ENCODE assay signal across 22 cellular contexts in the genomic region with DNA sequence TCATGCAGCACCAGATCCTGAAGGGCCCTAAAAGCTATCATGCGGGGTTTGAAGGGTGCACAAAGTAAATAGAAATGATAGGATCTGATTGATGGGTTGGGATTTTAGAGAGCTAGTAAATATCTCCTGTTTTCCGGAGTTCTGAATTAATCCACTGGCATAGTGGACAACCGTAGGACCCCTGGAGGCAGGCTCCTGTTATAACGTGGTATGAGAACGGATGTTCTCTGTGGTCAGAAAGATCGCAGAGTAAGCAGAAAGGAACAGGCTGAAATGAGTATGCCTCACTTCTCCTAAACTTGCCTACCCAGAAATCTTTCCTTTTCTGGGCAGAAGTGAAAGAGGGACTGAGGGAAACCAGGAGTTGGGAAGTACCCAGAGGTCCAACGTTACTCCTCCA.
DNase-seq lines count a peak whose midpoint lies in the region; ATAC-seq and TF ChIP-seq lines count a peak whose summit lies in the region.
"Had no signal": no experiment of that assay in that cellular context is flagged by ENCODE, and none has a peak within 500 bp of the region (broad histone marks: within the 10 kb centered on the region; RNA-seq: fewer than 3 reads in every experiment).

No MANE protein-coding gene starts in this region.

- WGBS in mesendoderm (ENCODE audit: extremely low coverage, insufficient coverage, low lambda C conversion rate) = no CpG with 5 or more reads among the region's 7 CpGs

- in situ Hi-C loops in SK-MEL-5 (cut with HindIII; ENCODE audit: low pct_unique_long_range_greater_than_20kb, low sequenced_read_pairs) = no loop called here

- H2BK5ac ChIP-seq in mesendoderm (ENCODE audit: low read length) = no peak overlapping the region

- CTCF ChIA-PET in activated CD8-positive, alpha-beta T cell treated with anti-CD3 and anti-CD28 coated beads for 36 hours (lab: Charles Lee) = no interaction called here
- CTCF ChIA-PET in activated CD8-positive, alpha-beta T cell treated with anti-CD3 and anti-CD28 coated beads, Interleukin-2, amount 10 ng/mL, durations not matched to agents 7 days and 5 days (lab: Charles Lee) = no interaction called here

- no peak overlapping the region for H4K5ac ChIP-seq in mesendoderm (ENCODE audit: low read length)

- H3K9ac ChIP-seq in mesendoderm (ENCODE audit: low read length) = no peak overlapping the region
- H3K9ac ChIP-seq: BLaER1 treated with 17β-estradiol and CSF1 and Interleukin-3, amounts not matched to agents 10 nM and 100 nM had no signal

- H3K27me3 ChIP-seq in mesendoderm (ENCODE audit: insufficient read depth, low read length, poor library complexity) = no peaks in the 10 kb centered on the region
- no peaks in the 10 kb centered on the region for H3K27me3 ChIP-seq in BE2C
- H3K27me3 ChIP-seq: BLaER1 treated with 17β-estradiol and CSF1 and Interleukin-3, amounts not matched to agents 10 nM and 100 nM had no signal

- no peaks in the 10 kb centered on the region for H3K9me3 ChIP-seq in BE2C

- H3K56ac ChIP-seq in mesendoderm (ENCODE audit: low read length) = no peak overlapping the region

- TF ChIP-seq CTCF in activated CD8-positive, alpha-beta T cell treated with anti-CD3 and anti-CD28 coated beads for 36 hours (IDR thresholded peaks at IDR 0.05) = peak; percentile 24
- no peak for TF ChIP-seq CTCF in BE2C (IDR thresholded peaks at IDR 0.05; ENCODE audit: low read depth, low read length)

- no peaks in the 10 kb centered on the region for H3K9me3 Mint-ChIP-seq in activated CD8-positive, alpha-beta T cell treated with anti-CD3 and anti-CD28 coated beads for 36 hours
- no peaks in the 10 kb centered on the region for H3K9me3 Mint-ChIP-seq in activated CD8-positive, alpha-beta T cell treated with anti-CD3 and anti-CD28 coated beads, Interleukin-2, amount 10 ng/mL, durations not matched to agents 7 days and 5 days (ENCODE audit: insufficient read depth)
- H3K9me3 Mint-ChIP-seq: CD4-positive, alpha-beta T cell had no signal

- no peak overlapping the region for H3K27ac Mint-ChIP-seq in activated CD8-positive, alpha-beta T cell treated with anti-CD3 and anti-CD28 coated beads for 36 hours
- no peak overlapping the region for H3K27ac Mint-ChIP-seq in activated CD8-positive, alpha-beta T cell treated with anti-CD3 and anti-CD28 coated beads, Interleukin-2, amount 10 ng/mL, durations not matched to agents 7 days and 5 days
- H3K27ac Mint-ChIP-seq: CD4-positive, alpha-beta T cell; T-helper 1 cell treated with Interleukin-12 subunit alpha and Interleukin-12 subunit beta and Interleukin-4 antibody, amounts not matched to agents 30 μg/mL and 1 μg/mL, for 36 hours had no signal

- H3K79me1 ChIP-seq in mesendoderm (ENCODE audit: low read length) = no peaks in the 10 kb centered on the region

- H2BK120ac ChIP-seq in mesendoderm (ENCODE audit: low read depth, low read length) = no peak overlapping the region

- intact Hi-C loops in activated CD8-positive, alpha-beta T cell treated with anti-CD3 and anti-CD28 coated beads for 36 hours (cut with micrococcal nuclease) = no loop called here

- H3K4ac ChIP-seq in mesendoderm (ENCODE audit: low read depth, low read length) = no peak overlapping the region

- no peak overlapping the region for H3K4me2 ChIP-seq in mesendoderm (ENCODE audit: low read length)

- H3K4me3 ChIP-seq in mesendoderm (ENCODE audit: low read length) = no peak overlapping the region
- H3K4me3 ChIP-seq in BE2C (ENCODE audit: low read depth, low read length) = no peak overlapping the region
- H3K4me3 ChIP-seq: BLaER1 treated with 17β-estradiol and CSF1 and Interleukin-3, amounts not matched to agents 10 nM and 100 nM; SK-N-MC had no signal

- POLR2A ChIA-PET in activated CD8-positive, alpha-beta T cell treated with anti-CD3 and anti-CD28 coated beads for 36 hours (lab: Charles Lee) = no interaction called here
- POLR2A ChIA-PET in activated CD8-positive, alpha-beta T cell treated with anti-CD3 and anti-CD28 coated beads, Interleukin-2, amount 10 ng/mL, durations not matched to agents 7 days and 5 days (lab: Charles Lee) = no interaction called here

- H3K36me3 ChIP-seq in mesendoderm (ENCODE audit: control insufficient read depth, insufficient read depth, low read length) = no peaks in the 10 kb centered on the region
- H3K36me3 ChIP-seq in BE2C = no peaks in the 10 kb centered on the region
- H3K36me3 ChIP-seq: BLaER1 treated with 17β-estradiol and CSF1 and Interleukin-3, amounts not matched to agents 10 nM and 100 nM had no signal

- H3K36me3 Mint-ChIP-seq in activated CD8-positive, alpha-beta T cell treated with anti-CD3 and anti-CD28 coated beads for 36 hours (ENCODE audit: low read depth) = no peaks in the 10 kb centered on the region
- no peaks in the 10 kb centered on the region for H3K36me3 Mint-ChIP-seq in activated CD8-positive, alpha-beta T cell treated with anti-CD3 and anti-CD28 coated beads, Interleukin-2, amount 10 ng/mL, durations not matched to agents 7 days and 5 days (ENCODE audit: low read depth)

- no peak overlapping the region for H3K23ac ChIP-seq in mesendoderm (ENCODE audit: low read length)

- peak; percentile 4 for DNase-seq in activated CD8-positive, alpha-beta T cell treated with anti-CD3 and anti-CD28 coated beads for 36 hours
- DNase-seq in activated CD8-positive, alpha-beta T cell treated with anti-CD3 and anti-CD28 coated beads, Interleukin-2, amount 10 ng/mL, durations not matched to agents 7 days and 5 days = no peak
- DNase-seq in SK-MEL-5 (ENCODE audit: low read depth, low spot score) (peak; percentile 2), mesendoderm (peak; percentile 8), BE2C (no peak), GM19238 (ENCODE audit: insufficient read length, low spot score) (no peak)
- DNase-seq: CD4-positive, alpha-beta T cell; DMS53; KBM-7; MM.1S; NCI-H1092; NCI-H1436 treated with DMSO at 0.1 percent for 48 hours; NCI-H187 treated with DMSO at 0.1 percent for 48 hours; NCI-H446 treated with DMSO at 0.1 percent for 48 hours; NCI-H526; SHP77 treated with DMSO at 0.1 percent for 48 hours; SW 1271 had no signal

- no peak overlapping the region for H2BK15ac ChIP-seq in mesendoderm (replicated peaks; ENCODE audit: low read depth)

- ATAC-seq in activated CD8-positive, alpha-beta T cell treated with anti-CD3 and anti-CD28 coated beads for 36 hours = no peak
- no peak for ATAC-seq in activated CD8-positive, alpha-beta T cell treated with anti-CD3 and anti-CD28 coated beads, Interleukin-2, amount 10 ng/mL, durations not matched to agents 7 days and 5 days
- no peak for ATAC-seq in HG02870 (IDR thresholded peaks at IDR 0.05; ENCODE audit: unreplicated experiment)
- ATAC-seq: Panc1 had no signal

- H2AK5ac ChIP-seq in mesendoderm (ENCODE audit: low read length) = no peak overlapping the region

- H3K18ac ChIP-seq in mesendoderm (ENCODE audit: low read length) = no peak overlapping the region

- no peak overlapping the region for H3K4me3 Mint-ChIP-seq in activated CD8-positive, alpha-beta T cell treated with anti-CD3 and anti-CD28 coated beads for 36 hours
- no peak overlapping the region for H3K4me3 Mint-ChIP-seq in activated CD8-positive, alpha-beta T cell treated with anti-CD3 and anti-CD28 coated beads, Interleukin-2, amount 10 ng/mL, durations not matched to agents 7 days and 5 days
- H3K4me3 Mint-ChIP-seq: CD4-positive, alpha-beta T cell; T-helper 1 cell treated with Interleukin-12 subunit alpha and Interleukin-12 subunit beta and Interleukin-4 antibody, amounts not matched to agents 30 μg/mL and 1 μg/mL, for 36 hours had no signal

- peaks cover 2% of the 10 kb centered on the region for H3K4me1 ChIP-seq in mesendoderm (ENCODE audit: control insufficient read depth, low read depth, low read length)
- no peaks in the 10 kb centered on the region for H3K4me1 ChIP-seq in BE2C

- H3K27me3 Mint-ChIP-seq in activated CD8-positive, alpha-beta T cell treated with anti-CD3 and anti-CD28 coated beads for 36 hours = peaks cover 10% of the 10 kb centered on the region
- no peaks in the 10 kb centered on the region for H3K27me3 Mint-ChIP-seq in activated CD8-positive, alpha-beta T cell treated with anti-CD3 and anti-CD28 coated beads, Interleukin-2, amount 10 ng/mL, durations not matched to agents 7 days and 5 days (ENCODE audit: low read depth)

- no peaks in the 10 kb centered on the region for H3K79me2 ChIP-seq in mesendoderm (ENCODE audit: control insufficient read depth, insufficient read depth, low read length)

- no peak overlapping the region for H4K8ac ChIP-seq in mesendoderm (ENCODE audit: low read depth, low read length)

- peaks cover 2% of the 10 kb centered on the region for H3K4me1 Mint-ChIP-seq in activated CD8-positive, alpha-beta T cell treated with anti-CD3 and anti-CD28 coated beads for 36 hours (ENCODE audit: low read depth)
- H3K4me1 Mint-ChIP-seq in activated CD8-positive, alpha-beta T cell treated with anti-CD3 and anti-CD28 coated beads, Interleukin-2, amount 10 ng/mL, durations not matched to agents 7 days and 5 days (ENCODE audit: low read depth) = peaks cover 2% of the 10 kb centered on the region

- H3K27ac ChIP-seq in mesendoderm (ENCODE audit: low read depth, low read length) = no peak overlapping the region
- H3K27ac ChIP-seq: SK-N-MC had no signal

Comparison
In these comparisons a context has a peak if more than half of its experiments do, and no peak if none do; other contexts are left out.
1. DNase-seq: peak in activated CD8-positive, alpha-beta T cell treated with anti-CD3 and anti-CD28 coated beads for 36 hours (single experiment), SK-MEL-5 (single experiment) and mesendoderm (single experiment); none in activated CD8-positive, alpha-beta T cell treated with anti-CD3 and anti-CD28 coated beads, Interleukin-2, amount 10 ng/mL, durations not matched to agents 7 days and 5 days (single experiment), BE2C (single experiment) and GM19238 (single experiment).